ENCODE assay signal across 4 cellular contexts in the genomic region with DNA sequence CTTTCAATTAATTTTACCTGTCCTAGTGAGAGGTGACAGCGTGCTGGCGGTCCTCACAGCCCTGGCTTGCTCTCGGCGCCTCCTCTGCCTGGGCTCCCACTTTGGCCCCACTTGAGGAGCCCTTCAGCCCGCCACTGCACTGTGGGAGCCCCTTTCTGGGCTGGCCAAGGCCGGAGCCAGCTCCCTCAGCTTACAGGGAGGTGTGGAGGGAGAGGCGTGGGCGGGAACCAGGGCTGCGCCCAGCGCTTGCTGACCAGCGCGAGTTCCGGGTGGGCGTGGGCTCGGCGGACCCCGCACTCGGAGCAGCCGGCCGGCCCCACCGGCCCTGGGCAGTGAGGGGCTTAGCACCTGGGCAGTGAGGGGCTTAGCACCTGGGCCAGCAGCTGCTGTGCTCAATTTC. TPM values are rescaled to one million over a fixed set of nuclear protein-coding genes. Genes with fewer than 3 reads are reported as not detected.
"Had no signal": no experiment of that assay in that cellular context is flagged by ENCODE, and none has a peak within 500 bp of the region (broad histone marks: within the 10 kb centered on the region; RNA-seq: fewer than 3 reads in every experiment).

No MANE protein-coding gene starts in this region.

RNA-seq across cellular contexts. Expression of a gene that starts 6.0 kb away (rescaled TPM):
- total RNA-seq: LHCN-M2, M059J, MCF 10A, NCI-H460 had no signal

RNA-seq across cellular contexts. Expression of a gene that starts 10.4 kb away (rescaled TPM):
- total RNA-seq: LHCN-M2, M059J, MCF 10A, NCI-H460 had no signal

RNA-seq across cellular contexts. Expression of a gene that starts 56.3 kb away (rescaled TPM):
- total RNA-seq: LHCN-M2, M059J, MCF 10A, NCI-H460 had no signal
